Comparison of ENCODE assay signal across 8 cellular contexts in the genomic region with DNA sequence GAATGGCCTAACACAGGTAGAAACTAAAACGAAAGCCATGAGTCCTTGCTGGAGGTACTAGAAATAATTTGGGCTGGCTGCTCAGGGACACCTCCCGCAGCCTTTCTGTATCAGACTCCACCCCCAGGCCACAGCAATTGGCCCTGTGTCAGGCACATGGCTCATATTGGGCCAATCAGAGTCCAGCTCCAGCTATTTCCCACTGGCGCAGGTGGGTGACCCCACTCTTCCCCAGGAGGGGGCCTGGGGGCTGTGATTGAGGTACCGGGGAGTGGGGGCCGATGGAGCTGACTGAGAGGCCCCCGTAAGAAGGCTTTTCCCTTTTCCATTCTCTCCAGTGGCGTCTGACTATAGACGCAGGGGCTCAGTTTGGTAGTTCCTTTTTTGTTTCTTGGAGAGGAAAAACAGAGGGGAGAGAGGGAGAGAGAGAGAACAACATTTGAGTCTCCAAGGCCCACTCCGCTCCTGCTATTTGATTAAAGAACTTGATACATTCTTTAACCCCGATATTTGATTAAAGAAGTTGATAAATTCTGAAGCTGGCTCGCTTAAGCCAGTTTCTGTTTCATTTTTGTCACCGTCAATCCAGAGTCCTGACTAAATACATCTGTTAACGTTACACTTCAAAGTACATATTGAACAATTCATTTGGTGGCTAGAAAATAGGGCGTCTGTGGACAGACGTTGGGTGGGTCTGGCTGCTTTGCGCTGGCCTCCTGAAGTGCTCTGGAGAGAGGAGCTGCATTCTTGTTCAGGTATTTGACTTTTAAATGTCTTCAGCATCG. TPM values are rescaled to one million over a fixed set of nuclear protein-coding genes. Genes with fewer than 3 reads are reported as not detected.
A peak's percentile ranks its signal among the peaks of the same experiment; 100 is the strongest.
DNase-seq lines count a peak whose midpoint lies in the region; TF ChIP-seq lines count a peak whose summit lies in the region.

No MANE protein-coding gene starts in this region.

- no peaks in the 10 kb centered on the region for H3K9me2 ChIP-seq in MM.1S (replicated peaks; ENCODE audit: insufficient read depth, low read length)

- peak overlapping the region; percentile 77 for H2AFZ ChIP-seq in MM.1S (ENCODE audit: low read length)

- H3K9me3 ChIP-seq in MM.1S (replicated peaks; ENCODE audit: insufficient read depth, low read length) = no peaks in the 10 kb centered on the region

- H3K27me3 ChIP-seq in MM.1S (replicated peaks; ENCODE audit: insufficient read depth, low read length) = peaks cover 19% of the 10 kb centered on the region

- H3K36me3 ChIP-seq in MM.1S (replicated peaks; ENCODE audit: insufficient read depth, low read length) = no peaks in the 10 kb centered on the region

- H3K27ac ChIP-seq in MM.1S (ENCODE audit: low read length) = no peak overlapping the region

- H3F3A ChIP-seq in MM.1S (ENCODE audit: insufficient read depth, low read length) = no peaks in the 10 kb centered on the region

- peak overlapping the region; percentile 71 for H3K4me3 ChIP-seq in MM.1S (ENCODE audit: low read length)

- no peaks in the 10 kb centered on the region for H4K20me1 ChIP-seq in MM.1S (ENCODE audit: insufficient read depth, low read length)

- DNase-seq in GM10266 (ENCODE audit: extremely low spot score) = peak; percentile 61
- peak; percentile 33 for DNase-seq in MM.1S
- peak; percentile 15 for DNase-seq in activated gamma-delta T cell treated with anti-CD3 and anti-CD28 coated beads, Interleukin-2, amount 50 U/mL, for 16 hours (ENCODE audit: low read depth)
- peak in 2 of 3 donors; percentile 3 to 15 for DNase-seq in stimulated activated CD4-positive, alpha-beta T cell treated with anti-CD3 and anti-CD28 coated beads, Interleukin-12 subunit alpha, Interleukin-12 subunit beta, amount 100 ng/mL, for 48 hours (ENCODE audit: low read depth in 2 of 3, low spot score in 1 of 3)
- DNase-seq in NCI-H446 treated with DMSO at 0.1 percent for 48 hours (lab: John Stamatoyannopoulos, UW) = no peak
- no peak for DNase-seq in posterior vena cava (ENCODE audit: low spot score)
- DNase-seq in middle frontal gyrus (ENCODE audit: extremely low spot score, low spot score) = no peak
- no peak for DNase-seq in C1 segment of cervical spinal cord (lab: John Stamatoyannopoulos, UW)

- H3K4me2 ChIP-seq in MM.1S (ENCODE audit: low read depth, low read length) = peak overlapping the region; percentile 74

- TF ChIP-seq CTCF in GM10266 (IDR thresholded peaks at IDR 0.05; ENCODE audit: control insufficient read depth, insufficient read depth, low read depth, missing control alignments) (no peak), MM.1S (IDR thresholded peaks at IDR 0.05; ENCODE audit: low read length) (no peak)

- no peaks in the 10 kb centered on the region for H3K4me1 ChIP-seq in MM.1S (ENCODE audit: low read length)

- intact Hi-C loops in posterior vena cava (cut with DNase I) = no loop called here

- no peak overlapping the region; the same call in 1 of the 2 replicates for H3K9ac ChIP-seq in MM.1S (ENCODE audit: low read length)

- H3K79me2 ChIP-seq in MM.1S (ENCODE audit: low read length) = no peaks in the 10 kb centered on the region

RNA-seq across cellular contexts. Expression of gene FOXL1, which starts 26.3 kb away (rescaled TPM):
- total RNA-seq in posterior vena cava = 1 to 10 TPM; 7.5 to 8.9 TPM

RNA-seq across cellular contexts. Expression of gene FOXC2, which starts 38.0 kb away (rescaled TPM):
- total RNA-seq in posterior vena cava = 10 to 100 TPM; 11.9 to 12.2 TPM

RNA-seq across cellular contexts. Expression of gene MTHFSD, which starts 49.6 kb away (rescaled TPM):
- 10 to 100 TPM; 11.8 to 14.1 TPM for total RNA-seq in posterior vena cava

Comparison
In these comparisons a context has a peak if more than half of its experiments do, and no peak if none do; other contexts are left out.
1. DNase-seq: peak in GM10266 (single experiment), MM.1S (single experiment), activated gamma-delta T cell treated with anti-CD3 and anti-CD28 coated beads, Interleukin-2, amount 50 U/mL, for 16 hours (single experiment) and stimulated activated CD4-positive, alpha-beta T cell treated with anti-CD3 and anti-CD28 coated beads, Interleukin-12 subunit alpha, Interleukin-12 subunit beta, amount 100 ng/mL, for 48 hours (2 of 3); none in NCI-H446 treated with DMSO at 0.1 percent for 48 hours (single experiment), posterior vena cava (single experiment), middle frontal gyrus (single experiment) and C1 segment of cervical spinal cord (0 of 14).